Comparison of ENCODE assay signal across 16 cellular contexts in the genomic region with DNA sequence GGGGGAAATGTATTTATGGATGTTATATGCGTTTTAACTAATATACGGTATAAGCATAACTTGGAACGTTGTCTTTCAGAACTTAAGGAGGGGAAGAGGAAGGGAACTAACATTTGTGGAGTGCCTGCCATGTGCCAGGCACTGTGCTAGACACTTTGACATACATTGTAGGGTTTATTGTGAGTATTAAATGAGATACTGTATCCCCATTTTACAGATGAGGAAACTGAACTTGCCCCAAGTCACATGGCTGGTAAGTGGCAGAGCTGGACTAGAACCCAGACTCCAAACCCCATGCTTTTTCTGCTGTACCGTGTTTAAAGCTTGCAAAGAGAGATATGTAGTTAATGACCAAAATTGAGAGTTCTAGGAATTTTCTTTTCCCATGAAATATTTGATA.
"Had no signal": no experiment of that assay in that cellular context is flagged by ENCODE, and none has a peak within 500 bp of the region (broad histone marks: within the 10 kb centered on the region; RNA-seq: fewer than 3 reads in every experiment).

No MANE protein-coding gene starts in this region.

- H3K4me3 Mint-ChIP-seq: activated naive CD8-positive, alpha-beta T cell; activated T-cell treated with anti-CD3 and anti-CD28 coated beads, Interleukin-2, amount 50 U/mL, for 4 hours; central memory CD8-positive, alpha-beta T cell; neural progenitor cell had no signal

- ATAC-seq: activated T-cell treated with anti-CD3 and anti-CD28 coated beads, Interleukin-2, amount 50 U/mL, for 4 hours; left lobe of liver had no signal

- DNase-seq: activated CD4-positive, alpha-beta T cell treated with anti-CD3 and anti-CD28 coated beads for 1 hour; activated T-cell treated with anti-CD3 and anti-CD28 coated beads, Interleukin-2, amount 50 U/mL, for 4 hours; anterior cingulate cortex; brain microvascular endothelial cell; cortex of kidney; effector CD4-positive, alpha-beta T cell; islet precursor cell; midbrain; sigmoid colon; spleen; SW 1271; T1000 had no signal

- H3K9me3 Mint-ChIP-seq: activated T-cell treated with anti-CD3 and anti-CD28 coated beads, Interleukin-2, amount 50 U/mL, for 4 hours; central memory CD8-positive, alpha-beta T cell; neural progenitor cell had no signal

- H3K27ac Mint-ChIP-seq: activated naive CD8-positive, alpha-beta T cell; neural progenitor cell had no signal

- H3K27me3 Mint-ChIP-seq: activated naive CD8-positive, alpha-beta T cell; central memory CD8-positive, alpha-beta T cell had no signal
